8 cellular contexts compared by ENCODE assay signal in the genomic region with DNA sequence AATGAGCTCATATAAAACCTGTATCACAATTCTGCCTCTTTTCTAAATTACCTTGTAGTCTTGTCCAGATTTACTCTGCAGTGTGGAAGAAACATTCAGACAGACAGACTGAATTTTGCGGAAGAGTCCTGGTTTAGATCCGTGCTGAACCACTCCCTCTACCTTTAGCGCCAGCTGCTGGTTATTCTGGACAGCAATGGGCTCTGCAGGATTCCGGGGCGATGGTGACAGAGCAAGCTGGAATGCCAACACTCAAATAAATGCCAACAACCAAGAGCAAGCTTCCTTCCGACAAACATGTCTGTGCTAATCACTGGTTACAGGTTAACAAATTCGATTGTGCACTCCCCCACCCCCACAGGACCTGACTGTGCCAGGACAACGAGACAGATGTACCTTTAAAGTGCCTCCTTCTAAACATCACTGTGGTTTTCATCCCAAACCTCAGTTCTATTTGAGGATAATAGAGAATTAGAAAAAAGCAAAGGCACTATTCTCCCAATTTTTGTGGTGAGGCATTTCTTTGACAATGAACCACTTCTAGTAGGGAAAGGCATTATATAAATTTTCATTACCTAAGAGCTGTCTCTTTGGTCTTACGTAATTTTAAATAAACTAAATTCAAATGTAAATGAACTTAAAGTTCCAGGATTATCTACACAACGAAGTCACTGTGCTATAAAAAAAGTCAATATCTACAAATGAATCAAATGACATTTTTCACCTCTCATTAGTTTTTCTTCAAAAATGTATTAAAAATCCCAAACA.
A peak's percentile ranks its signal among the peaks of the same experiment; 100 is the strongest.
DNase-seq lines count a peak whose midpoint lies in the region; FAIRE-seq and TF ChIP-seq lines count a peak whose summit lies in the region.

No MANE protein-coding gene starts in this region.

- no peaks in the 10 kb centered on the region for H3K9me3 ChIP-seq in breast epithelium
- no peaks in the 10 kb centered on the region for H3K9me3 ChIP-seq in kidney (ENCODE audit: control insufficient read depth in 1 of 2, low read length in 2 of 2)

- no peaks in the 10 kb centered on the region for H3K27me3 Mint-ChIP-seq in glutamatergic neuron (ENCODE audit: unreplicated experiment)

- intact Hi-C loops in breast epithelium (cut with DNase I; ENCODE audit: low total_unique reads) (no loop called here), kidney (cut with DNase I) (no loop called here)

- no peaks in the 10 kb centered on the region for H3K27me3 ChIP-seq in breast epithelium

- no peak overlapping the region for H3K27ac Mint-ChIP-seq in glutamatergic neuron (ENCODE audit: unreplicated experiment)

- no peaks in the 10 kb centered on the region for H3K9me3 Mint-ChIP-seq in glutamatergic neuron (ENCODE audit: unreplicated experiment)

- no peak overlapping the region for H3K4me3 Mint-ChIP-seq in glutamatergic neuron (ENCODE audit: unreplicated experiment)

- FAIRE-seq in kidney (lab: Jason Lieb, UNC): peak; percentile 32

- no peak overlapping the region for H3K9ac ChIP-seq in kidney (ENCODE audit: low read length in 2 of 2)

- no peaks in the 10 kb centered on the region for H3K36me3 Mint-ChIP-seq in glutamatergic neuron (ENCODE audit: unreplicated experiment)

- peak; percentile 69 for DNase-seq in HuH-7 (ENCODE audit: low spot score)
- DNase-seq in breast epithelium (ENCODE audit: low spot score in 2 of 2): peak in 1 of 2 donors; percentile 77
- peak; percentile 81 for DNase-seq in kidney
- DNase-seq in activated T-cell treated with anti-CD3 and anti-CD28 coated beads, Interleukin-2, amount 50 U/mL, for 1 hour: no peak
- DNase-seq in SHP77 treated with DMSO at 0.1 percent for 48 hours (lab: John Stamatoyannopoulos, UW): no peak
- no peak for DNase-seq in NCI-H524 treated with DMSO at 0.1 percent for 48 hours (lab: John Stamatoyannopoulos, UW)
- DNase-seq in glutamatergic neuron: no peak

- H3K4me1 ChIP-seq in breast epithelium (no peaks in the 10 kb centered on the region), kidney (ENCODE audit: control insufficient read depth in 1 of 2, insufficient read depth in 1 of 2, low read depth in 1 of 2, low read length in 2 of 2) (peaks cover 0 to 3% of the 10 kb centered on the region in 2 donors)

- H3K36me3 ChIP-seq in breast epithelium: no peaks in the 10 kb centered on the region
- peaks cover 0 to 4% of the 10 kb centered on the region in 2 donors for H3K36me3 ChIP-seq in kidney (ENCODE audit: control insufficient read depth in 1 of 2, insufficient read depth in 2 of 2, low read length in 2 of 2)

- TF ChIP-seq POLR2A in breast epithelium (IDR thresholded peaks at IDR 0.05): no peak

- H3K27ac ChIP-seq in 22Rv1: no peak overlapping the region
- no peak overlapping the region for H3K27ac ChIP-seq in breast epithelium
- no peak overlapping the region for H3K27ac ChIP-seq in kidney (ENCODE audit: low read depth in 2 of 2, low read length in 2 of 2)

- TF ChIP-seq CTCF in 22Rv1 (IDR thresholded peaks at IDR 0.05) (peak; percentile 59), breast epithelium (IDR thresholded peaks at IDR 0.05) (peak in 2 of 3 donors; percentile 42 to 68), kidney (IDR thresholded peaks at IDR 0.05; ENCODE audit: borderline replicate concordance, extremely low read depth, insufficient read depth) (peak; percentile 71), glutamatergic neuron (IDR thresholded peaks at IDR 0.05; ENCODE audit: partially characterized antibody, unreplicated experiment) (no peak)

- H3K4me3 ChIP-seq in breast epithelium: no peak overlapping the region
- no peak overlapping the region for H3K4me3 ChIP-seq in kidney (ENCODE audit: low read length in 2 of 2)

- H3K4me1 Mint-ChIP-seq in glutamatergic neuron (ENCODE audit: low read depth, unreplicated experiment): peaks cover 8% of the 10 kb centered on the region

Comparison
In these comparisons a context has a peak if more than half of its experiments do, and no peak if none do; other contexts are left out.
1. DNase-seq: peak in HuH-7 (single experiment) and kidney (single experiment); none in activated T-cell treated with anti-CD3 and anti-CD28 coated beads, Interleukin-2, amount 50 U/mL, for 1 hour (single experiment), SHP77 treated with DMSO at 0.1 percent for 48 hours (single experiment), NCI-H524 treated with DMSO at 0.1 percent for 48 hours (single experiment) and glutamatergic neuron (single experiment).